ENCODE assay signal across 19 cellular contexts in the genomic region with DNA sequence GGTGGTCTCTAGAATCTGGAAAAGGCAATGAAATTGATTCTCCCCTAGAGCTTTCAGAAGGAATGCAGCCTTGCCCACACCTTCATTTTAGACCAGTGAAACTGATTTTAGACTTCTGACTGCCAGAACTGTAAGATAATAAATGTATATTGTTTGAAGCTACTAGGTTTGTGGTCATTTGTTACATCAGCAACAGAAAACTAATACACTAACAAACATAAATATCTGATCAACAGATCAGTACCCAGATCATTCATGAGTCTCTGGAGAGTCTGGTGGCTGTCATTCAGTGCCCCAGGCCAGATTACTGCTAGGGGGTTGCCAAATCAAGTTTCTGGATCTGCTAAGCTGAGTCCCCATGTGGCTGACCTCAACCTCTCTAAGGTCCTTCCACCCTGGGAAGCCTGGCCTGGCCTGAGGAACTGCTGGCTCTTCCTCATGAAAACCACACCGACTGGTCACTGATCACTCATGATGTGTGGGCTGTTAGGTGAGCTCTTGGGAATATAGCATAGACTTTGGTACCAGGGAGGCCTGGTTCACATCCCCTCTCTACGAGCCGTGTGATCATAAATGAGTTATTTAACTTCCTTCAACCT.
"Had no signal": no experiment of that assay in that cellular context is flagged by ENCODE, and none has a peak within 500 bp of the region (broad histone marks: within the 10 kb centered on the region; RNA-seq: fewer than 3 reads in every experiment).

No MANE protein-coding gene starts in this region.

- H3K4me1 ChIP-seq: breast epithelium, parathyroid adenoma had no signal

- H3K9me3 Mint-ChIP-seq: activated naive CD4-positive, alpha-beta T cell treated with anti-CD3 and anti-CD28 coated beads for 36 hours; activated naive CD8-positive, alpha-beta T cell treated with anti-CD3 and anti-CD28 coated beads, Interleukin-2, amount 50 U/mL, for 24 hours; activated T-helper 2 cell treated with anti-CD3 and anti-CD28 coated beads, Interferon-gamma antibody, Interleukin-2, Interleukin-4, amounts not matched to agents 10 μg/mL and 5 μg/mL and 100 μg/mL, durations not matched to agents 14 hours and 24 hours and 36 hours; effector memory CD8-positive, alpha-beta T cell had no signal

- H2AFZ ChIP-seq: hepatocyte, parathyroid adenoma had no signal

- H3K4me3 Mint-ChIP-seq: activated naive CD4-positive, alpha-beta T cell treated with anti-CD3 and anti-CD28 coated beads for 36 hours; activated naive CD8-positive, alpha-beta T cell treated with anti-CD3 and anti-CD28 coated beads, Interleukin-2, amount 50 U/mL, for 24 hours; effector memory CD8-positive, alpha-beta T cell; naive B cell; stimulated activated naive B cell treated with anti-CD40 and anti-IgM and Interleukin-4, amounts not matched to agents 10 μg/mL and 1 μg/mL and 100 μg/mL, for 72 hours had no signal

- H3K9me3 ChIP-seq: breast epithelium had no signal

- H3K36me3 ChIP-seq: breast epithelium had no signal

- H3K27ac Mint-ChIP-seq: activated naive CD4-positive, alpha-beta T cell treated with anti-CD3 and anti-CD28 coated beads for 36 hours; activated naive CD8-positive, alpha-beta T cell treated with anti-CD3 and anti-CD28 coated beads, Interleukin-2, amount 50 U/mL, for 24 hours; activated T-helper 2 cell treated with anti-CD3 and anti-CD28 coated beads, Interferon-gamma antibody, Interleukin-2, Interleukin-4, amounts not matched to agents 10 μg/mL and 5 μg/mL and 100 μg/mL, durations not matched to agents 14 hours and 24 hours and 36 hours; effector memory CD8-positive, alpha-beta T cell; naive B cell; stimulated activated naive B cell treated with anti-CD40 and anti-IgM and Interleukin-4, amounts not matched to agents 10 μg/mL and 1 μg/mL and 100 μg/mL, for 72 hours had no signal

- H3K27me3 Mint-ChIP-seq: activated naive CD8-positive, alpha-beta T cell treated with anti-CD3 and anti-CD28 coated beads, Interleukin-2, amount 50 U/mL, for 24 hours had no signal

- DNase-seq: activated CD4-positive, alpha-beta T cell treated with anti-CD3 and anti-CD28 coated beads, Interleukin-2, amount 50 U/mL, for 4 hours; activated CD4-positive, CD25-positive, alpha-beta regulatory T cell treated with anti-CD3 and anti-CD28 coated beads, Interleukin-2, amount 50 U/mL, for 72 hours; activated naive CD4-positive, alpha-beta T cell treated with anti-CD3 and anti-CD28 coated beads for 36 hours; activated naive CD8-positive, alpha-beta T cell treated with anti-CD3 and anti-CD28 coated beads, Interleukin-2, amount 50 U/mL, for 24 hours; aorta; dermis blood vessel endothelial cell; effector memory CD8-positive, alpha-beta T cell; islet precursor cell; midbrain; naive B cell; stimulated activated CD4-positive, alpha-beta T cell treated with anti-CD3 and anti-CD28 coated beads, Interleukin-2, amount 100 ng/mL, for 48 hours; stimulated activated naive B cell treated with anti-CD40 and anti-IgM and Interleukin-4, amounts not matched to agents 10 μg/mL and 1 μg/mL and 100 μg/mL, for 72 hours; trophoblast cell had no signal

- H3K27ac ChIP-seq: breast epithelium, epithelial cell of prostate, hepatocyte, parathyroid adenoma had no signal

- H3K4me1 Mint-ChIP-seq: activated naive CD8-positive, alpha-beta T cell treated with anti-CD3 and anti-CD28 coated beads, Interleukin-2, amount 50 U/mL, for 24 hours; naive B cell; stimulated activated naive B cell treated with anti-CD40 and anti-IgM and Interleukin-4, amounts not matched to agents 10 μg/mL and 1 μg/mL and 100 μg/mL, for 72 hours had no signal

- H3K36me3 Mint-ChIP-seq: stimulated activated naive B cell treated with anti-CD40 and anti-IgM and Interleukin-4, amounts not matched to agents 10 μg/mL and 1 μg/mL and 100 μg/mL, for 72 hours had no signal

- H3K9ac ChIP-seq: parathyroid adenoma had no signal

- H3K79me2 ChIP-seq: hepatocyte, parathyroid adenoma had no signal

- H3K4me3 ChIP-seq: breast epithelium, hepatocyte, lung had no signal

- ATAC-seq: activated naive CD8-positive, alpha-beta T cell treated with anti-CD3 and anti-CD28 coated beads, Interleukin-2, amount 50 U/mL, for 24 hours; effector memory CD8-positive, alpha-beta T cell; stimulated activated naive B cell treated with anti-CD40 and anti-IgM and Interleukin-4, amounts not matched to agents 10 μg/mL and 1 μg/mL and 100 μg/mL, for 72 hours had no signal

- H3K27me3 ChIP-seq: breast epithelium, hepatocyte had no signal

- H3K4me2 ChIP-seq: hepatocyte had no signal
